23 cellular contexts compared by ENCODE assay signal in the genomic region with DNA sequence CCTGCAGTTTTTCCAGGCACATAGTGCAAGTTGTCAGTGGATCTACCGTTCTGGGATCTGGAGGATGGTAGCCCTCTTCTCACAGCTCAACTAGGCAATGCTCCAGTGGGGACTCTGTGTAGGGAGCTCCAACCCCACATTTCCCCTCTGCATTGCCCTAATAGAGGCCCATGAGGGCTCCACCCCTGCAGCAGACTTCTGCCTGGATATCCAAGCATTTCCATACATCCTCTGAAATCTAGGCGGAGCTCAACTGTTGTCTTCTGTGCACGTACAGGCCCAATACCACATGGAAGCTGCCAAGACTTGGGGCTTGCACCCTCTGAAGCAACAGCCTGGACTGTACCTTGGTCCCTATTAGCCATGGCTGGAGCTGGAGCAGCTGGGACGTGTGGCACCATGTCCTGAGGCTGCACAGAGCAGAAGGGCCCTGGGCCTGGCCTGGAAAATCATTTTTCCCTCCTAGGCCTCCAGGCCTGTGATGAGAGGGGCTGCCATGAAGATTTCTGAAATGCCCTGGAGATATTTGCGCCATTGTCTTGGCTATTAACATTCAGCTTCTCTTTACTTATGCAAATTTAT. TPM values are rescaled to one million over a fixed set of nuclear protein-coding genes. Genes with fewer than 3 reads are reported as not detected.
DNase-seq lines count a peak whose midpoint lies in the region; ATAC-seq, FAIRE-seq and TF ChIP-seq lines count a peak whose summit lies in the region.
"Had no signal": no experiment of that assay in that cellular context is flagged by ENCODE, and none has a peak within 500 bp of the region (broad histone marks: within the 10 kb centered on the region; RNA-seq: fewer than 3 reads in every experiment).

No MANE protein-coding gene starts in this region.

- TF ChIP-seq POLR2A in A549 (IDR thresholded peaks at IDR 0.05; ENCODE audit: low read length) (no peak), GM12878 (IDR thresholded peaks at IDR 0.05; ENCODE audit: low read depth, low read length) (no peak)

- H3K4me1 ChIP-seq in A549 (peaks cover 12% of the 10 kb centered on the region), HEK293 (ENCODE audit: control insufficient read depth, insufficient read depth, low read length) (no peaks in the 10 kb centered on the region), GM12878 (ENCODE audit: control insufficient read depth, insufficient read depth, low read length) (peaks cover 14% of the 10 kb centered on the region)

- no peak overlapping the region for H3K9ac ChIP-seq in GM12878 (ENCODE audit: control insufficient read depth, insufficient read depth, low read length)
- H3K9ac ChIP-seq: KMS-11 had no signal

- TF ChIP-seq CTCF in A549 (IDR thresholded peaks at IDR 0.05) (no peak), HEK293 (tag by site-specific recombination; IDR thresholded peaks at IDR 0.05) (no peak), GM12878 (IDR thresholded peaks at IDR 0.05 in 2 of 3, conservative IDR thresholded peaks at IDR 0.05 in 1 of 3; ENCODE audit: control insufficient read depth in 2 of 3, extremely low read depth in 1 of 3, insufficient read depth in 1 of 3, low read depth in 3 of 3, low read length in 3 of 3) (no peak)

- H3K9me3 ChIP-seq in A549, result peaks cover 41% of the 10 kb centered on the region
- no peaks in the 10 kb centered on the region for H3K9me3 ChIP-seq in HEK293 (ENCODE audit: control insufficient read depth, insufficient read depth, low read depth, low read length)
- peaks cover 12% of the 10 kb centered on the region; the same call in 2 of the 3 replicates for H3K9me3 ChIP-seq in GM12878 (replicated peaks; ENCODE audit: control insufficient read depth, insufficient read depth, low read length)

- H3K4me2 ChIP-seq in A549 (no peak overlapping the region), GM12878 (ENCODE audit: control insufficient read depth, insufficient read depth) (no peak overlapping the region)
- H3K4me2 ChIP-seq: GM23338, KMS-11 had no signal

- H3K27me3 ChIP-seq in GM12878 (replicated peaks in 1 of 2; ENCODE audit: control insufficient read depth in 2 of 2, insufficient read depth in 2 of 2, low read length in 1 of 2), result no peaks in the 10 kb centered on the region

- H3K79me2 ChIP-seq in GM12878 (ENCODE audit: control insufficient read depth, insufficient read depth, low read length), result no peaks in the 10 kb centered on the region

- FAIRE-seq in A549 (lab: Jason Lieb, UNC) (no peak), GM12878 (lab: Jason Lieb, UNC) (no peak), urothelium cell line (lab: Jason Lieb, UNC) (no peak)
- FAIRE-seq: A204.1, GM12892, GM18507, H54 had no signal

- H4K20me1 ChIP-seq in GM12878 (ENCODE audit: control insufficient read depth, insufficient read depth), result no peaks in the 10 kb centered on the region

- H3K27ac ChIP-seq in A549 (no peak overlapping the region), HEK293 (ENCODE audit: extremely low read depth, low read depth, low read length) (no peak overlapping the region), GM12878 (ENCODE audit: control insufficient read depth, insufficient read depth) (no peak overlapping the region)
- H3K27ac ChIP-seq: KMS-11 had no signal

- H2AFZ ChIP-seq in GM12878 (ENCODE audit: control insufficient read depth, low read depth, low read length), result no peak overlapping the region
- H2AFZ ChIP-seq: GM23338 had no signal

- no peak for TF ChIP-seq RAD21 in A549 (conservative IDR thresholded peaks at IDR 0.05 in 1 of 2, IDR thresholded peaks at IDR 0.05 in 1 of 2)
- no peak for TF ChIP-seq RAD21 in GM12878 (IDR thresholded peaks at IDR 0.05; ENCODE audit: insufficient read depth, low read depth, low read length)

- CTCF ChIA-PET in A549 (lab: Yijun Ruan, JAX), result interaction anchor here (0.8 to 16.0 kb wide), 4 partner anchors 12 to 55 kb away, joined by 3 to 163 read pairs (median 4); no protein-coding TSS in a partner anchor
- CTCF ChIA-PET in HEK293 (lab: Yijun Ruan, JAX), result interaction anchor here (0.6 to 1.0 kb wide), 2 partner anchors 9 to 17 kb away, joined by 3 to 4 read pairs; no protein-coding TSS in a partner anchor
- CTCF ChIA-PET in GM12878 (lab: Yijun Ruan, JAX), result interaction anchor here (0.6 to 0.7 kb wide), 3 partner anchors 18 to 152 kb away, joined by 3 read pairs; no protein-coding TSS in a partner anchor

- ATAC-seq in A549, result no peak
- ATAC-seq in GM12878, result no peak
- no peak for ATAC-seq in HG03097 (IDR thresholded peaks at IDR 0.05; ENCODE audit: low FRiP score, unreplicated experiment)
- ATAC-seq: GM23338 had no signal

- POLR2A ChIA-PET in A549 (lab: Yijun Ruan, JAX) (no interaction called here), HEK293 (lab: Yijun Ruan, JAX) (interaction anchor here (0.6 kb wide), 1 partner anchor 30 kb away, joined by 3 read pairs; no protein-coding TSS in a partner anchor), GM12878 (lab: Charles Lee) (no interaction called here)

- DNase-seq in A549 (ENCODE audit: low read depth in 1 of 2, low spot score in 1 of 2), result peak in 1 of 2 experiments; percentile 29
- DNase-seq in ACHN, result peak; percentile 10
- no peak for DNase-seq in GM12878 (ENCODE audit: low read depth, low spot score)
- no peak for DNase-seq in NCI-H446 (lab: John Stamatoyannopoulos, UW)
- no peak for DNase-seq in urothelium cell line (ENCODE audit: low spot score)
- DNase-seq: C1 segment of cervical spinal cord; CD4-positive, CD25-positive, alpha-beta regulatory T cell; CD8-positive, alpha-beta memory T cell; COR-L47; DMS153; DND-41; EL; HCEC 1CT had no signal

- intact Hi-C loops in GM12878 (cut with micrococcal nuclease; ENCODE audit: unreplicated experiment), result no loop called here

- BruUV-seq in GM12878 (replicated peaks; lab: Mats Ljungman, UMichigan), result no TSS peak

- TF ChIP-seq EP300 in A549 (IDR thresholded peaks at IDR 0.05), result no peak
- TF ChIP-seq EP300 in GM12878 (IDR thresholded peaks at IDR 0.05; ENCODE audit: borderline replicate concordance in 1 of 2, control insufficient read depth in 1 of 2, low read depth in 2 of 2, low read length in 2 of 2), result no peak

- SMC1A ChIA-PET in GM12878 (lab: Charles Lee; ENCODE audit: uncharacterized antibody, unreplicated experiment), result no interaction called here

- RAD21 ChIA-PET in GM12878 (lab: Charles Lee; ENCODE audit: unreplicated experiment), result no interaction called here

- H3K4me3 ChIP-seq in A549 (no peak overlapping the region), HEK293 (ENCODE audit: low read depth, low read length) (no peak overlapping the region), GM12878 (no peak overlapping the region)
- H3K4me3 ChIP-seq: GM23338 had no signal

- in situ Hi-C loops in ACHN (cut with HindIII; ENCODE audit: low pct_ligation_motif_present, low pct_unique_long_range_greater_than_20kb, low sequenced_read_pairs), result no loop called here
- in situ Hi-C loops in GM12878 (cut with MboI), result no loop called here

- 68% methylated on average over 5 of the region's 5 CpGs for WGBS in A549 (ENCODE audit: missing lambda C conversion rate)
- WGBS in GM12878 (ENCODE audit: insufficient coverage, insufficient replicate concordance, low lambda C conversion rate, missing lambda C conversion rate), result 49% methylated on average over 5 of the region's 5 CpGs

- no peaks in the 10 kb centered on the region for H3K36me3 ChIP-seq in HEK293 (ENCODE audit: control insufficient read depth in 2 of 2, insufficient read depth in 1 of 2, low read length in 2 of 2)
- H3K36me3 ChIP-seq in GM12878 (ENCODE audit: control insufficient read depth in 2 of 2, insufficient read depth in 2 of 2, low read length in 1 of 2), result no peaks in the 10 kb centered on the region

RNA-seq across cellular contexts. Expression of gene MILR1, which starts 10.9 kb away (rescaled TPM):
- polyA plus RNA-seq in A549 (2011; rRNA removed) (12.2 and 12.8 TPM in 2 replicates), A549 (2017; fragmentation: RNase III; extraction: RNeasy Plus Mini Kit Qiagen cat#74134 plus additional on column Dnase treatment) (1.6 to 3.0 TPM (median 2.3 TPM) in 3 replicates), GM12878 (2011; rRNA removed) (2.0 and 2.4 TPM in 2 replicates), GM12878 (2014; fragmentation: Illumina TruSeq; extraction: Trizol) (47.2 and 54.1 TPM in 2 replicates), GM12878 (2014; fragmentation: Nextera tagmentation; extraction: Ambion mirVana) (10 to 100 TPM; 16.2 to 25.0 TPM), GM12878 (2014; rRNA removed) (16.4 and 19.2 TPM in 2 replicates), GM12878 (2016; fragmentation: Nextera tagmentation; extraction: Ambion mirVana) (1 to 10 TPM; 2.8 to 4.3 TPM)
- 1.3 TPM in 2 replicates for polyA plus RNA-seq in A549 (2012; cell fraction: cytosol; rRNA removed)
- polyA plus RNA-seq in A549 (2012; cell fraction: nucleus; rRNA removed), result 0.41 and 1.1 TPM in 2 replicates
- polyA minus RNA-seq in A549 (2011; rRNA and poly(A)+ RNA removed), result 8.4 and 10.9 TPM in 2 replicates
- 8.4 and 8.8 TPM in 2 replicates for total RNA-seq in GM12878 (2013; cell fraction: nucleolus; rRNA removed)
- total RNA-seq in GM12878 (2014; rRNA removed) (15.4 and 17.8 TPM in 2 replicates), GM12878 (2014; rRNA removed; fragmentation: Illumina TruSeq; extraction: Trizol) (24.0 and 24.6 TPM in 2 replicates), GM12878 (2021) (13.2 and 16.7 TPM in 2 replicates)
- 3.6 TPM for polyA plus RNA-seq in GM12878 (2011; ENCODE audit: low read depth)
- 2.1 and 3.8 TPM in 2 replicates for polyA plus RNA-seq in GM12878 (2011; cell fraction: cytosol; rRNA removed)
- polyA plus RNA-seq in GM12878 (2011; cell fraction: nucleus; rRNA removed), result 0.94 and 3.6 TPM in 2 replicates
- polyA plus RNA-seq in GM12878 (2012), result 3.4 and 5.0 TPM in 2 replicates
- polyA minus RNA-seq in GM12878 (2011; rRNA and poly(A)+ RNA removed), result 1.9 and 3.1 TPM in 2 replicates
- polyA minus RNA-seq in GM12878 (2011; cell fraction: cytosol; rRNA and poly(A)+ RNA removed), result not detected in 2 replicates
- 0.67 and 0.85 TPM in 2 replicates for polyA minus RNA-seq in GM12878 (2011; cell fraction: nucleus; rRNA and poly(A)+ RNA removed)
- total RNA-seq: G401, GM23338 had no signal
- polyA plus RNA-seq: CD4-positive, CD25-positive, alpha-beta regulatory T cell; CD8-positive, alpha-beta memory T cell had no signal

RNA-seq across cellular contexts. Expression of gene PECAM1, which starts 47.4 kb away (rescaled TPM):
- polyA plus RNA-seq in A549 (2011; rRNA removed) (0.08 and 0.09 TPM in 2 replicates), A549 (2017; fragmentation: RNase III; extraction: RNeasy Plus Mini Kit Qiagen cat#74134 plus additional on column Dnase treatment) (0.04 to 0.07 TPM in 2 of 3 replicates, not detected in the other), GM12878 (2011; rRNA removed) (32.7 and 34.7 TPM in 2 replicates), GM12878 (2014; fragmentation: Illumina TruSeq; extraction: Trizol) (13.9 and 17.4 TPM in 2 replicates), GM12878 (2014; fragmentation: Nextera tagmentation; extraction: Ambion mirVana) (1 to 10 TPM; 6.9 to 7.5 TPM), GM12878 (2014; rRNA removed) (16.7 and 20.6 TPM in 2 replicates), GM12878 (2016; fragmentation: Nextera tagmentation; extraction: Ambion mirVana) (10 to 100 TPM; 12.5 to 14.1 TPM)
- polyA plus RNA-seq in A549 (2012; cell fraction: cytosol; rRNA removed), result under 0.01 and 0.09 TPM in 2 replicates
- polyA plus RNA-seq in A549 (2012; cell fraction: nucleus; rRNA removed), result not detected in 2 replicates
- 0.37 TPM in 1 of 2 replicates, not detected in the other for polyA minus RNA-seq in A549 (2011; rRNA and poly(A)+ RNA removed)
- 32.2 and 34.1 TPM in 2 replicates for total RNA-seq in GM12878 (2013; cell fraction: nucleolus; rRNA removed)
- total RNA-seq in GM12878 (2014; rRNA removed) (11.1 and 13.2 TPM in 2 replicates), GM12878 (2014; rRNA removed; fragmentation: Illumina TruSeq; extraction: Trizol) (9.5 and 9.7 TPM in 2 replicates), GM12878 (2021) (26.1 and 35.2 TPM in 2 replicates)
- polyA plus RNA-seq in GM12878 (2011; ENCODE audit: low read depth), result 1.1 TPM
- 21.0 and 34.5 TPM in 2 replicates for polyA plus RNA-seq in GM12878 (2011; cell fraction: cytosol; rRNA removed)
- 10.6 and 20.6 TPM in 2 replicates for polyA plus RNA-seq in GM12878 (2011; cell fraction: nucleus; rRNA removed)
- 1.4 and 3.6 TPM in 2 replicates for polyA plus RNA-seq in GM12878 (2012)
- polyA minus RNA-seq in GM12878 (2011; rRNA and poly(A)+ RNA removed), result 101 and 135 TPM in 2 replicates
- polyA minus RNA-seq in GM12878 (2011; cell fraction: cytosol; rRNA and poly(A)+ RNA removed), result 10.6 and 22.3 TPM in 2 replicates
- polyA minus RNA-seq in GM12878 (2011; cell fraction: nucleus; rRNA and poly(A)+ RNA removed), result 14.3 and 19.1 TPM in 2 replicates
- total RNA-seq: G401, GM23338 had no signal
- polyA plus RNA-seq: AG04450, GM23338 had no signal

RNA-seq across cellular contexts. Expression of gene POLG2, which starts 58.8 kb away (rescaled TPM):
- polyA plus RNA-seq in A549 (2011; rRNA removed), result 28.8 and 31.3 TPM in 2 replicates
- 10.1 and 12.4 TPM in 2 replicates for polyA plus RNA-seq in A549 (2012; cell fraction: cytosol; rRNA removed)
- 15.9 and 26.1 TPM in 2 replicates for polyA plus RNA-seq in A549 (2012; cell fraction: nucleus; rRNA removed)
- 26.3 to 28.5 TPM (median 27.4 TPM) in 3 replicates for polyA plus RNA-seq in A549 (2017; fragmentation: RNase III; extraction: RNeasy Plus Mini Kit Qiagen cat#74134 plus additional on column Dnase treatment)
- polyA minus RNA-seq in A549 (2011; rRNA and poly(A)+ RNA removed), result 20.4 and 23.0 TPM in 2 replicates
- 67.1 and 73.4 TPM in 2 replicates for total RNA-seq in GM12878 (2013; cell fraction: nucleolus; rRNA removed)
- total RNA-seq in GM12878 (2014; rRNA removed), result 17.1 and 18.0 TPM in 2 replicates
- total RNA-seq in GM12878 (2014; rRNA removed; fragmentation: Illumina TruSeq; extraction: Trizol), result 22.0 and 22.8 TPM in 2 replicates
- total RNA-seq in GM12878 (2021), result 20.6 and 27.3 TPM in 2 replicates
- 11.2 TPM for polyA plus RNA-seq in GM12878 (2011; ENCODE audit: low read depth)
- polyA plus RNA-seq in GM12878 (2011; rRNA removed), result 24.8 and 32.9 TPM in 2 replicates
- 10.6 and 12.0 TPM in 2 replicates for polyA plus RNA-seq in GM12878 (2011; cell fraction: cytosol; rRNA removed)
- 28.2 and 31.3 TPM in 2 replicates for polyA plus RNA-seq in GM12878 (2011; cell fraction: nucleus; rRNA removed)
- 17.8 and 18.2 TPM in 2 replicates for polyA plus RNA-seq in GM12878 (2012)
- polyA plus RNA-seq in GM12878 (2014; fragmentation: Illumina TruSeq; extraction: Trizol), result 22.4 and 24.9 TPM in 2 replicates
- polyA plus RNA-seq in GM12878 (2014; fragmentation: Nextera tagmentation; extraction: Ambion mirVana), result 10 to 100 TPM; 10.2 to 13.5 TPM
- 22.3 and 27.7 TPM in 2 replicates for polyA plus RNA-seq in GM12878 (2014; rRNA removed)
- 10 to 100 TPM; 22.1 to 26.7 TPM for polyA plus RNA-seq in GM12878 (2016; fragmentation: Nextera tagmentation; extraction: Ambion mirVana)
- 10.4 and 12.3 TPM in 2 replicates for polyA minus RNA-seq in GM12878 (2011; rRNA and poly(A)+ RNA removed)
- 4.7 and 9.5 TPM in 2 replicates for polyA minus RNA-seq in GM12878 (2011; cell fraction: cytosol; rRNA and poly(A)+ RNA removed)
- polyA minus RNA-seq in GM12878 (2011; cell fraction: nucleus; rRNA and poly(A)+ RNA removed), result 19.0 and 23.3 TPM in 2 replicates
